ENCODE assay signal across 31 cellular contexts in genomic region chr1:103111926-103112325, GRCh38. TPM values are rescaled to one million over a fixed set of nuclear protein-coding genes. Genes with fewer than 3 reads are reported as not detected.
A peak's percentile ranks its signal among the peaks of the same experiment; 100 is the strongest.
DNase-seq lines count a peak whose midpoint lies in the region; ATAC-seq, FAIRE-seq and TF ChIP-seq lines count a peak whose summit lies in the region.
"Had no signal": no experiment of that assay in that cellular context is flagged by ENCODE, and none has a peak within 500 bp of the region (broad histone marks: within the 10 kb centered on the region; RNA-seq: fewer than 3 reads in every experiment).

No MANE protein-coding gene starts in this region.

- no peak for TF ChIP-seq CTCF in bronchial epithelial cell (IDR thresholded peaks at IDR 0.05; ENCODE audit: insufficient read depth, low read length, severe bottlenecking)
- TF ChIP-seq CTCF in tibial artery (IDR thresholded peaks at IDR 0.05), result no peak

- DNase-seq in LHCN-M2 (ENCODE audit: low read depth) (peak; percentile 24), bronchial epithelial cell (ENCODE audit: low read depth) (peak; percentile 25), aorta (no peak), erythroblast (lab: John Stamatoyannopoulos, UW) (no peak), tibial artery (no peak)
- DNase-seq in stimulated activated CD4-positive, alpha-beta T cell treated with anti-CD3 and anti-CD28 coated beads, Interleukin-15, amount 100 ng/mL, for 24 hours, result no peak
- DNase-seq: activated CD4-positive, alpha-beta memory T cell treated with anti-CD3 and anti-CD28 coated beads for 36 hours; activated CD4-positive, CD25-positive, alpha-beta regulatory T cell treated with anti-CD3 and anti-CD28 coated beads, Interleukin-2, amount 50 U/mL, for 72 hours; activated CD8-positive, alpha-beta memory T cell treated with anti-CD3 and anti-CD28 coated beads, Interleukin-2, amount 50 U/mL, for 48 hours; C1 segment of cervical spinal cord; caudate nucleus; dermis blood vessel endothelial cell; DND-41; glutamatergic neuron; NCI-H1105; NCI-H2029 treated with DMSO at 0.1 percent for 48 hours; NCI-H2227 treated with DMSO at 0.1 percent for 48 hours; ovary; Peyer's patch; retina; spleen; stimulated activated CD4-positive, alpha-beta T cell treated with anti-CD3 and anti-CD28 coated beads, Interleukin-2, amount 100 ng/mL, for 48 hours; T-helper 17 cell had no signal

- no peak for FAIRE-seq in bronchial epithelial cell (lab: Jason Lieb, UNC)
- FAIRE-seq: GM12891, keratinocyte had no signal

- no peaks in the 10 kb centered on the region for H3K27me3 ChIP-seq in ACC112 (ENCODE audit: insufficient read depth, low read length)
- peaks cover 8% of the 10 kb centered on the region for H3K27me3 ChIP-seq in bronchial epithelial cell (ENCODE audit: control insufficient read depth, insufficient read depth, low read length)
- no peaks in the 10 kb centered on the region for H3K27me3 ChIP-seq in aorta (ENCODE audit: control insufficient read depth in 1 of 2, insufficient read depth in 2 of 2, low read length in 1 of 2)
- H3K27me3 ChIP-seq in tibial artery, result peaks cover 0 to 5% of the 10 kb centered on the region in 2 donors
- H3K27me3 ChIP-seq: ovary, Peyer's patch had no signal

- no peak for ATAC-seq in aorta (ENCODE audit: low FRiP score)
- ATAC-seq: activated naive CD4-positive, alpha-beta T cell treated with anti-CD3 and anti-CD28 coated beads, Interleukin-2, amount 50 U/mL, for 72 hours; activated T-helper 17 cell treated with anti-CD3 and anti-CD28 coated beads, Interleukin-2, amount 50 U/mL, for 72 hours; GM23338; natural killer cell treated with Interleukin-12 subunit alpha and Interleukin-12 subunit beta and Interleukin-15 and Interleukin-18, amount 100 ng/mL, for 72 hours; T-helper 17 cell had no signal

- H3K27ac ChIP-seq in ACC112 (ENCODE audit: low read depth, low read length), result peak overlapping the region; percentile 25; the same call in 1 of the 2 replicates
- H3K27ac ChIP-seq in mesodermal cell (ENCODE audit: low read depth, low read length, severe bottlenecking), result peak overlapping the region; percentile 60
- no peak overlapping the region for H3K27ac ChIP-seq in aorta (ENCODE audit: low read depth in 1 of 2, low read length in 2 of 2)
- H3K27ac ChIP-seq in tibial artery, result no peak overlapping the region
- H3K27ac ChIP-seq: ovary, Peyer's patch, spleen had no signal

- H3K36me3 ChIP-seq in ACC112 (ENCODE audit: insufficient read depth, low read length), result no peaks in the 10 kb centered on the region
- H3K36me3 ChIP-seq in bronchial epithelial cell (ENCODE audit: control insufficient read depth, insufficient read depth, low read length), result no peaks in the 10 kb centered on the region
- H3K36me3 ChIP-seq in mesodermal cell (ENCODE audit: control insufficient read depth, insufficient read depth, low read length), result no peaks in the 10 kb centered on the region
- H3K36me3 ChIP-seq in aorta (ENCODE audit: control insufficient read depth in 1 of 2, insufficient read depth in 2 of 2, low read length in 1 of 2), result no peaks in the 10 kb centered on the region
- H3K36me3 ChIP-seq in tibial artery, result no peaks in the 10 kb centered on the region
- H3K36me3 ChIP-seq: ovary, Peyer's patch, spleen had no signal

- H3K4me1 ChIP-seq in ACC112 (ENCODE audit: control insufficient read depth, insufficient read depth, low read length, unreplicated experiment) (peaks cover 29% of the 10 kb centered on the region), mesodermal cell (ENCODE audit: control insufficient read depth, insufficient read depth, low read length, poor library complexity, severe bottlenecking) (peaks cover 20% of the 10 kb centered on the region), aorta (ENCODE audit: control insufficient read depth in 1 of 2, insufficient read depth in 2 of 2, low read length in 2 of 2) (no peaks in the 10 kb centered on the region), tibial artery (peaks cover 0 to 21% (median 15%) of the 10 kb centered on the region in 4 donors)

- no peak for TF ChIP-seq POLR2A in erythroblast (IDR thresholded peaks at IDR 0.05; ENCODE audit: low read length)

- intact Hi-C loops in aorta (cut with DNase I) (no loop called here), tibial artery (cut with DNase I; ENCODE audit: low total_unique reads) (no loop called here)

- H2AFZ ChIP-seq in ACC112 (ENCODE audit: low read length, unreplicated experiment), result peak overlapping the region; percentile 61
- H2AFZ ChIP-seq: GM23338 had no signal

- WGBS in mesodermal cell (ENCODE audit: insufficient coverage in 2 of 2), 2 experiments, result no CpG with 5 or more reads among the region's 1 CpG
- 69 to 87% methylated on average over 1 of the region's 1 CpG for WGBS in aorta, 2 donors

- H3K9me3 ChIP-seq in mesodermal cell (ENCODE audit: control insufficient read depth, low read length) (no peaks in the 10 kb centered on the region), aorta (ENCODE audit: control insufficient read depth, low read length) (peaks cover 2% of the 10 kb centered on the region), tibial artery (no peaks in the 10 kb centered on the region)
- H3K9me3 ChIP-seq: ovary, Peyer's patch, spleen had no signal

- H3K79me2 ChIP-seq in ACC112 (ENCODE audit: control insufficient read depth, insufficient read depth, low read length, unreplicated experiment), result no peaks in the 10 kb centered on the region

- H3K4me3 ChIP-seq in ACC112 (ENCODE audit: low read depth, low read length), result no peak overlapping the region; the same call in 1 of the 2 replicates
- H3K4me3 ChIP-seq in bronchial epithelial cell (ENCODE audit: low read depth, low read length), result no peak overlapping the region
- no peak overlapping the region for H3K4me3 ChIP-seq in mesodermal cell (ENCODE audit: extremely low read depth, insufficient read depth, low read length, poor library complexity, severe bottlenecking)
- H3K4me3 ChIP-seq in aorta (ENCODE audit: low read length in 2 of 2), result no peak overlapping the region
- H3K4me3 ChIP-seq in tibial artery, result no peak overlapping the region
- H3K4me3 ChIP-seq: GM23338, ovary, Peyer's patch, spleen had no signal

RNA-seq across cellular contexts. Expression of gene COL11A1, which starts 3.6 kb away (rescaled TPM):
- 41.4 and 54.3 TPM in 2 replicates for total RNA-seq in LHCN-M2 (2014; rRNA removed)
- polyA plus RNA-seq in LHCN-M2 (2012), result 118 TPM
- total RNA-seq in bronchial epithelial cell, result under 0.01 and 0.26 TPM in 2 replicates
- polyA plus RNA-seq in mesodermal cell (2013, experiment 1 of 2), result 276 TPM
- polyA plus RNA-seq in mesodermal cell (2013, experiment 2 of 2), result 257 TPM
- total RNA-seq in aorta, result 1 to 10 TPM in 1 of 2 donors, under 1 TPM in 1; 0.29 to 8.4 TPM
- not detected for polyA plus RNA-seq in aorta
- total RNA-seq: activated CD4-positive, alpha-beta memory T cell treated with anti-CD3 and anti-CD28 coated beads for 36 hours; activated naive CD4-positive, alpha-beta T cell treated with anti-CD3 and anti-CD28 coated beads, Interleukin-2, amount 50 U/mL, for 72 hours; activated T-helper 17 cell treated with anti-CD3 and anti-CD28 coated beads, Interleukin-2, amount 50 U/mL, for 72 hours; natural killer cell treated with Interleukin-12 subunit alpha and Interleukin-12 subunit beta and Interleukin-15 and Interleukin-18, amount 100 ng/mL, for 72 hours; T-helper 17 cell had no signal

Comparison
In these comparisons a context has a peak if more than half of its experiments do, and no peak if none do; other contexts are left out.
1. H3K27ac ChIP-seq: peak in ACC112 (single experiment) and mesodermal cell (single experiment); none in aorta (0 of 2) and tibial artery (0 of 2).
2. DNase-seq: peak in LHCN-M2 (single experiment) and bronchial epithelial cell (single experiment); none in aorta (0 of 2), stimulated activated CD4-positive, alpha-beta T cell treated with anti-CD3 and anti-CD28 coated beads, Interleukin-15, amount 100 ng/mL, for 24 hours (single experiment), erythroblast (0 of 2) and tibial artery (0 of 2).